ENCODE assay signal across 8 cellular contexts in genomic region chr17:1715803-1716075, GRCh38. TPM values are rescaled to one million over a fixed set of nuclear protein-coding genes. Genes with fewer than 3 reads are reported as not detected.
A peak's percentile ranks its signal among the peaks of the same experiment; 100 is the strongest.
DNase-seq lines count a peak whose midpoint lies in the region; ATAC-seq and TF ChIP-seq lines count a peak whose summit lies in the region.

No MANE protein-coding gene starts in this region.

- H3K36me3 Mint-ChIP-seq in effector memory CD8-positive, alpha-beta T cell (ENCODE audit: insufficient read depth), result peaks cover 23% of the 10 kb centered on the region
- no peaks in the 10 kb centered on the region for H3K36me3 Mint-ChIP-seq in neural crest cell (ENCODE audit: low read depth)

- peaks cover 50% of the 10 kb centered on the region for H3K27me3 ChIP-seq in BLaER1

- peaks cover 41% of the 10 kb centered on the region for H4K20me1 ChIP-seq in BLaER1

- no peaks in the 10 kb centered on the region for H3K27me3 Mint-ChIP-seq in effector memory CD8-positive, alpha-beta T cell
- peaks cover 5% of the 10 kb centered on the region for H3K27me3 Mint-ChIP-seq in neural crest cell (ENCODE audit: low read depth)

- H3K36me3 ChIP-seq in BLaER1, result no peaks in the 10 kb centered on the region

- H3K27ac Mint-ChIP-seq in effector memory CD8-positive, alpha-beta T cell, result peak overlapping the region; percentile 95 to 96
- no peak overlapping the region for H3K27ac Mint-ChIP-seq in neural crest cell (ENCODE audit: unreplicated experiment)

- H3K4me2 ChIP-seq in BLaER1, result peak overlapping the region; percentile 82

- no peak for ATAC-seq in effector memory CD8-positive, alpha-beta T cell (replicated peaks)
- no peak for ATAC-seq in GM21619 (IDR thresholded peaks at IDR 0.05; ENCODE audit: unreplicated experiment)
- no peak for ATAC-seq in GM21390 (IDR thresholded peaks at IDR 0.05; ENCODE audit: unreplicated experiment)

- TF ChIP-seq POLR2A in NB4 (IDR thresholded peaks at IDR 0.05; ENCODE audit: extremely low read depth, insufficient read length), result no peak

- H3K27ac ChIP-seq in BLaER1, result no peak overlapping the region

- no peaks in the 10 kb centered on the region for H3K9me3 ChIP-seq in BLaER1

- H3K4me3 ChIP-seq in BLaER1, result peak overlapping the region; percentile 72
- peak overlapping the region; percentile 44 for H3K4me3 ChIP-seq in NB4 (ENCODE audit: low read depth, low read length)

- DNase-seq in NB4 (ENCODE audit: low read depth), result no peak
- DNase-seq in effector memory CD8-positive, alpha-beta T cell, result no peak
- no peak for DNase-seq in neural crest cell (ENCODE audit: low read depth, low spot score)
- no peak for DNase-seq in activated gamma-delta T cell treated with Interleukin-2 at 50 U/mL for 16 hours
- no peak for DNase-seq in kidney glomerular epithelial cell (lab: John Stamatoyannopoulos, UW)

- H3K9ac ChIP-seq in BLaER1, result 0 out of 2 replicates have a peak overlapping the region, but pooled peaks have one; percentile 33

- TF ChIP-seq CTCF in NB4 (IDR thresholded peaks at IDR 0.05; ENCODE audit: low read depth, low read length) (no peak), neural crest cell (conservative IDR thresholded peaks at IDR 0.05) (no peak)

- H3K4me1 Mint-ChIP-seq in effector memory CD8-positive, alpha-beta T cell (ENCODE audit: low read depth in 2 of 2), result peaks cover 33% of the 10 kb centered on the region in 2 donors
- H3K4me1 Mint-ChIP-seq in neural crest cell, result peaks cover 32% of the 10 kb centered on the region

- peaks cover 41% of the 10 kb centered on the region for H3K4me1 ChIP-seq in BLaER1

- H3K9me3 Mint-ChIP-seq in effector memory CD8-positive, alpha-beta T cell, result no peaks in the 10 kb centered on the region
- no peaks in the 10 kb centered on the region for H3K9me3 Mint-ChIP-seq in neural crest cell

- H3K4me3 Mint-ChIP-seq in effector memory CD8-positive, alpha-beta T cell, result peak overlapping the region; percentile 96 to 97
- H3K4me3 Mint-ChIP-seq in neural crest cell, result peak overlapping the region; percentile 94

RNA-seq across cellular contexts. Expression of gene TLCD2, which starts 5.6 kb away (rescaled TPM):
- 1.1 TPM in 2 replicates for total RNA-seq in neural crest cell

RNA-seq across cellular contexts. Expression of gene WDR81, which starts 8.8 kb away (rescaled TPM):
- total RNA-seq in neural crest cell, result 13.2 and 14.2 TPM in 2 replicates

RNA-seq across cellular contexts. Expression of gene SERPINF2, which starts 26.9 kb away (rescaled TPM):
- 0.19 TPM in 1 of 2 replicates, not detected in the other for total RNA-seq in neural crest cell

RNA-seq across cellular contexts. Expression of gene PRPF8, which starts 31.1 kb away (rescaled TPM):
- 449 and 459 TPM in 2 replicates for total RNA-seq in neural crest cell

RNA-seq across cellular contexts. Expression of gene SERPINF1, which starts 46.1 kb away (rescaled TPM):
- total RNA-seq in neural crest cell, result 2.3 and 4.6 TPM in 2 replicates
